ENCODE assay signal across 8 cellular contexts in genomic region chr9:14312721-14313377, GRCh38. TPM values are rescaled to one million over a fixed set of nuclear protein-coding genes. Genes with fewer than 3 reads are reported as not detected.
DNase-seq lines count a peak whose midpoint lies in the region; ATAC-seq and TF ChIP-seq lines count a peak whose summit lies in the region.

No MANE protein-coding gene starts in this region.

- H3K4me1 Mint-ChIP-seq in activated CD4-positive, alpha-beta memory T cell treated with anti-CD3 and anti-CD28 coated beads for 36 hours (ENCODE audit: low read depth), result peaks cover 20% of the 10 kb centered on the region
- H3K4me1 Mint-ChIP-seq in progenitor cell of endocrine pancreas (ENCODE audit: low read depth), result peaks cover 30% of the 10 kb centered on the region

- POLR2A ChIA-PET in activated CD4-positive, alpha-beta memory T cell treated with anti-CD3 and anti-CD28 coated beads for 36 hours (lab: Charles Lee), result no interaction called here

- peaks cover 11% of the 10 kb centered on the region for H3K4me1 ChIP-seq in cardiac muscle cell (ENCODE audit: low read depth)

- H3K27ac ChIP-seq in cardiac muscle cell, result no peak overlapping the region

- H3K9me3 ChIP-seq in cardiac muscle cell (ENCODE audit: low read depth), result no peaks in the 10 kb centered on the region

- TF ChIP-seq CTCF in cardiac muscle cell (IDR thresholded peaks at IDR 0.05; ENCODE audit: low read depth, low read length) (no peak), progenitor cell of endocrine pancreas (IDR thresholded peaks at IDR 0.05; ENCODE audit: unreplicated experiment) (no peak)

- intact Hi-C loops in activated CD4-positive, alpha-beta memory T cell treated with anti-CD3 and anti-CD28 coated beads for 36 hours (cut with micrococcal nuclease), result no loop called here

- peaks cover 62% of the 10 kb centered on the region for H3K27me3 Mint-ChIP-seq in activated CD4-positive, alpha-beta memory T cell treated with anti-CD3 and anti-CD28 coated beads for 36 hours
- H3K27me3 Mint-ChIP-seq in progenitor cell of endocrine pancreas, result peaks cover 40% of the 10 kb centered on the region

- H3K27me3 ChIP-seq in cardiac muscle cell, result peaks cover 37% of the 10 kb centered on the region

- H3K36me3 Mint-ChIP-seq in activated CD4-positive, alpha-beta memory T cell treated with anti-CD3 and anti-CD28 coated beads for 36 hours, result peaks cover 7% of the 10 kb centered on the region
- peaks cover 1% of the 10 kb centered on the region for H3K36me3 Mint-ChIP-seq in progenitor cell of endocrine pancreas (ENCODE audit: insufficient read depth)

- H3K27ac Mint-ChIP-seq in activated CD4-positive, alpha-beta memory T cell treated with anti-CD3 and anti-CD28 coated beads for 36 hours, result no peak overlapping the region
- H3K27ac Mint-ChIP-seq in progenitor cell of endocrine pancreas, result peak overlapping the region; percentile 93

- H3K4me3 ChIP-seq in cardiac muscle cell, result peak overlapping the region; percentile 39

- peak overlapping the region; percentile 68 for H3K4me3 Mint-ChIP-seq in activated CD4-positive, alpha-beta memory T cell treated with anti-CD3 and anti-CD28 coated beads for 36 hours
- H3K4me3 Mint-ChIP-seq in progenitor cell of endocrine pancreas (ENCODE audit: low read depth), result peak overlapping the region; percentile 96

- no peaks in the 10 kb centered on the region for H3K36me3 ChIP-seq in cardiac muscle cell

- DNase-seq in NCI-H748 (lab: John Stamatoyannopoulos, UW; ENCODE audit: unreplicated experiment), result peak; percentile 80
- no peak for DNase-seq in NCI-H748 treated with DMSO at 0.1 percent for 48 hours (lab: John Stamatoyannopoulos, UW)
- no peak for DNase-seq in activated CD4-positive, alpha-beta memory T cell treated with anti-CD3 and anti-CD28 coated beads for 36 hours
- peak in 1 of 2 donors; percentile 64 for DNase-seq in cardiac muscle cell (ENCODE audit: low read depth in 1 of 2, low spot score in 1 of 2)
- DNase-seq in progenitor cell of endocrine pancreas (ENCODE audit: low spot score, unreplicated experiment), result no peak
- no peak for DNase-seq in activated CD4-positive, alpha-beta T cell treated with anti-CD3 and anti-CD28 coated beads for 1 hour
- no peak for DNase-seq in NCI-H226

- no peak for ATAC-seq in HG03159 (IDR thresholded peaks at IDR 0.05; ENCODE audit: unreplicated experiment)

- CTCF ChIA-PET in activated CD4-positive, alpha-beta memory T cell treated with anti-CD3 and anti-CD28 coated beads for 36 hours (lab: Charles Lee), result interaction anchor here (1.9 kb wide), 1 partner anchor 41 kb away, joined by 7 read pairs; no protein-coding TSS in a partner anchor

- H3K9me3 Mint-ChIP-seq in activated CD4-positive, alpha-beta memory T cell treated with anti-CD3 and anti-CD28 coated beads for 36 hours, result no peaks in the 10 kb centered on the region
- H3K9me3 Mint-ChIP-seq in progenitor cell of endocrine pancreas (ENCODE audit: low read depth), result no peaks in the 10 kb centered on the region

RNA-seq across cellular contexts. Expression of gene NFIB, which starts 1.1 kb away (rescaled TPM):
- not detected for total RNA-seq in activated CD4-positive, alpha-beta memory T cell treated with anti-CD3 and anti-CD28 coated beads for 36 hours
- total RNA-seq in cardiac muscle cell (10.4 and 13.9 TPM in 2 replicates), progenitor cell of endocrine pancreas (15.3 and 15.5 TPM in 2 replicates)
- 5.7 and 7.8 TPM in 2 replicates for polyA plus RNA-seq in cardiac muscle cell

Comparison
In these comparisons a context has a peak if more than half of its experiments do, and no peak if none do; other contexts are left out.
1. RNA of gene NFIB, which starts 1.1 kb away (total RNA-seq): 15.3 to 15.5 TPM in progenitor cell of endocrine pancreas and 10.4 to 13.9 TPM in cardiac muscle cell; not detected in activated CD4-positive, alpha-beta memory T cell treated with anti-CD3 and anti-CD28 coated beads for 36 hours; every median in the first group is over 10 times any median in the second.